Comparison of ENCODE assay signal across 22 cellular contexts in the genomic region with DNA sequence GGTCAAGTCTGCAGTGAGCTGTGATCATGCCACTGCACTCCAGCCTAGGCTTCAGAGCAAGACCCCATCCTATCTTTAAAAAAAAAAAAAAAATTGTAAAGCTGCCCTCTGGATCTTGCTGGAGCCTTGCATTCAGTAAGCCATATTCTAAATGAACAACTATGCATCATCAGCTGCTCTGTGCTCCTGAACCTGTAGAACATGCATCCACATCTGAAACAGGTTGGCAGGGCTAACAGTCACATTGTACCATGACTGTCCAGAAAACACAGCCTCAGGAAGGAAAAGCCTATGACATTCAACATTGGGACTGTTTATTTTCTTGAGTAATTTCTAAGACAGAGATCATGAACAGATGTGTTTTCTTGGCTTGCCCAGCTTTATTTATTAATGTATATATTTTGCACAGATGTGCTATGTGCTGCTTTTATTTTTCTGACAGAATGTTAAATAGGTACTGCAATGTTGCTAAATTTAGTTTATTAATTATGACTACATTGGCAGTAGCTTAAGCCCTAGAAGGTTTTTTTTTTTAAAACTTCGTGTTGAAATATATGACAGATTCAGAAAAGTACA. TPM values are rescaled to one million over a fixed set of nuclear protein-coding genes. Genes with fewer than 3 reads are reported as not detected.
DNase-seq lines count a peak whose midpoint lies in the region; ATAC-seq and TF ChIP-seq lines count a peak whose summit lies in the region.
"Had no signal": no experiment of that assay in that cellular context is flagged by ENCODE, and none has a peak within 500 bp of the region (broad histone marks: within the 10 kb centered on the region; RNA-seq: fewer than 3 reads in every experiment).

No MANE protein-coding gene starts in this region.

- H2AK5ac ChIP-seq in neuronal stem cell (ENCODE audit: low read depth, low read length): no peak overlapping the region

- ATAC-seq in SK-N-SH treated with all-trans-retinoic acid at 6 μM for 48 hours (peak; percentile 38; the same call in 2 of the 3 replicates), upper lobe of left lung (ENCODE audit: low FRiP score in 2 of 2) (no peak), HG02759 (IDR thresholded peaks at IDR 0.05; ENCODE audit: unreplicated experiment) (no peak)
- ATAC-seq: CD8-positive, alpha-beta T cell had no signal

- H3K27me3 ChIP-seq in SK-N-SH (ENCODE audit: insufficient read depth) (no peaks in the 10 kb centered on the region), neuronal stem cell (ENCODE audit: control insufficient read depth in 3 of 3, insufficient read depth in 3 of 3, low read depth in 1 of 3, low read length in 3 of 3) (no peaks in the 10 kb centered on the region), upper lobe of left lung (no peaks in the 10 kb centered on the region)
- H3K27me3 ChIP-seq: MG63 had no signal

- CTCF ChIA-PET in SK-N-SH (lab: Yijun Ruan, JAX): interaction anchor here (1.0 to 1.3 kb wide), 2 partner anchors 32 to 33 kb away, joined by 3 to 4 read pairs; no protein-coding TSS in a partner anchor

- H3K9me2 ChIP-seq in SK-N-SH: no peaks in the 10 kb centered on the region

- POLR2A ChIA-PET in SK-N-SH (lab: Yijun Ruan, JAX): no interaction called here

- DNase-seq in SK-N-SH: no peak
- peak; percentile 59 for DNase-seq in fibroblast of gingiva (ENCODE audit: low read depth)
- DNase-seq in neuronal stem cell (ENCODE audit: low spot score): no peak
- DNase-seq in upper lobe of left lung: no peak
- DNase-seq in NCI-H510A treated with DMSO at 0.1 percent for 48 hours (lab: John Stamatoyannopoulos, UW): no peak
- no peak for DNase-seq in foreskin fibroblast
- DNase-seq: CD8-positive, alpha-beta T cell; DMS 273 treated with DMSO at 0.1 percent for 48 hours; DMS79 treated with DMSO at 0.1 percent for 48 hours; GF-D8; KG1; MG63; NCI-H2029; NCI-H446 treated with DMSO at 0.1 percent for 48 hours; NCI-H526 treated with DMSO at 0.1 percent for 48 hours; SHP77 treated with DMSO at 0.1 percent for 48 hours had no signal

- no peak overlapping the region for H2BK12ac ChIP-seq in neuronal stem cell (ENCODE audit: low read length)

- H3K4me2 ChIP-seq in SK-N-SH: no peak overlapping the region
- no peak overlapping the region for H3K4me2 ChIP-seq in neuronal stem cell (ENCODE audit: insufficient read depth, low read length, poor library complexity, severe bottlenecking)

- no peak overlapping the region for H3K14ac ChIP-seq in neuronal stem cell (ENCODE audit: low read length)

- no peak overlapping the region for H3K18ac ChIP-seq in neuronal stem cell (ENCODE audit: low read length)

- H3K23ac ChIP-seq in neuronal stem cell (ENCODE audit: low read depth, low read length, poor library complexity): no peak overlapping the region

- no peak overlapping the region for H2BK5ac ChIP-seq in neuronal stem cell (ENCODE audit: low read length)

- H2AFZ ChIP-seq in SK-N-SH (ENCODE audit: low read depth) (no peak overlapping the region), neuronal stem cell (ENCODE audit: low read length) (no peak overlapping the region)

- no peak overlapping the region for H3K4ac ChIP-seq in neuronal stem cell (ENCODE audit: low read length)

- no peak for TF ChIP-seq RAD21 in SK-N-SH (IDR thresholded peaks at IDR 0.05; ENCODE audit: low read length)

- no peaks in the 10 kb centered on the region for H3K79me1 ChIP-seq in neuronal stem cell (ENCODE audit: low read depth, low read length)

- H2BK15ac ChIP-seq in neuronal stem cell (ENCODE audit: low read length): no peak overlapping the region

- no peaks in the 10 kb centered on the region for H3K9me3 ChIP-seq in SK-N-SH
- H3K9me3 ChIP-seq in neuronal stem cell (replicated peaks in 1 of 2; ENCODE audit: control insufficient read depth in 2 of 2, insufficient read depth in 1 of 2, low read depth in 1 of 2, low read length in 2 of 2): no peaks in the 10 kb centered on the region
- no peaks in the 10 kb centered on the region for H3K9me3 ChIP-seq in upper lobe of left lung
- H3K9me3 ChIP-seq: MG63 had no signal

- H3K36me3 ChIP-seq in SK-N-SH (replicated peaks in 1 of 2; ENCODE audit: control insufficient read depth in 1 of 2, insufficient read depth in 2 of 2, low read length in 1 of 2) (no peaks in the 10 kb centered on the region), neuronal stem cell (replicated peaks in 1 of 2; ENCODE audit: control insufficient read depth in 2 of 2, insufficient read depth in 2 of 2, low read length in 2 of 2) (no peaks in the 10 kb centered on the region), upper lobe of left lung (no peaks in the 10 kb centered on the region)
- H3K36me3 ChIP-seq: MG63 had no signal

- WGBS in SK-N-SH (ENCODE audit: low lambda C conversion rate): 22% methylated on average over 1 of the region's 1 CpG
- WGBS in neuronal stem cell (ENCODE audit: extremely low coverage in 2 of 2, insufficient read length in 2 of 2, insufficient replicate concordance in 1 of 2), 2 donors: no CpG with 5 or more reads among the region's 1 CpG
- 26 to 37% methylated on average over 1 of the region's 1 CpG for WGBS in upper lobe of left lung, 2 donors

- H3K4me1 ChIP-seq in SK-N-SH (ENCODE audit: control insufficient read depth in 1 of 2, insufficient read depth in 2 of 2, low read depth in 1 of 2, low read length in 1 of 2) (peaks cover 0 to 10% of the 10 kb centered on the region in 2 experiments; a peak in 1 of 4 replicates), neuronal stem cell (ENCODE audit: control insufficient read depth in 2 of 2, insufficient read depth in 1 of 2, low read depth in 1 of 2, low read length in 2 of 2) (no peaks in the 10 kb centered on the region), upper lobe of left lung (peaks cover 11 to 63% (median 28%) of the 10 kb centered on the region in 4 donors)

- no peak overlapping the region for H2BK120ac ChIP-seq in neuronal stem cell (ENCODE audit: low read depth, low read length)

- H4K91ac ChIP-seq in neuronal stem cell (ENCODE audit: low read depth, low read length, poor library complexity): no peak overlapping the region

- TF ChIP-seq CTCF in SK-N-SH (IDR thresholded peaks at IDR 0.05): no peak
- no peak for TF ChIP-seq CTCF in upper lobe of left lung (IDR thresholded peaks at IDR 0.05)
- TF ChIP-seq CTCF in foreskin fibroblast (IDR thresholded peaks at IDR 0.05; ENCODE audit: low read depth, low read length): no peak

- no peak for TF ChIP-seq EP300 in SK-N-SH (IDR thresholded peaks at IDR 0.05; ENCODE audit: borderline replicate concordance in 1 of 2, low read depth in 1 of 2, low read length in 1 of 2)
- TF ChIP-seq EP300 in upper lobe of left lung (IDR thresholded peaks at IDR 0.05): no peak

- TF ChIP-seq POLR2A in upper lobe of left lung (IDR thresholded peaks at IDR 0.05): no peak

- peaks cover 9% of the 10 kb centered on the region; the same call in 1 of the 2 replicates for H4K20me1 ChIP-seq in SK-N-SH (ENCODE audit: insufficient read depth)

- H3K4me3 ChIP-seq in SK-N-SH (ENCODE audit: low read depth in 2 of 2, low read length in 1 of 2): no peak overlapping the region
- no peak overlapping the region for H3K4me3 ChIP-seq in neuronal stem cell (ENCODE audit: low read length in 2 of 2)
- H3K4me3 ChIP-seq in upper lobe of left lung: no peak overlapping the region
- H3K4me3 ChIP-seq in foreskin fibroblast (ENCODE audit: low read depth in 1 of 2, low read length in 2 of 2): no peak overlapping the region
- H3K4me3 ChIP-seq: MG63, SK-N-MC had no signal

- 0 out of 2 replicates have a peak, but pooled peaks cover 5% of the 10 kb centered on the region for H3K79me2 ChIP-seq in SK-N-SH (ENCODE audit: insufficient read depth)

- H3K9ac ChIP-seq in SK-N-SH: no peak overlapping the region
- H3K9ac ChIP-seq in neuronal stem cell (ENCODE audit: low read depth, low read length, poor library complexity): peak overlapping the region; percentile 57

- H3F3A ChIP-seq in SK-N-SH (replicated peaks; ENCODE audit: insufficient read depth): peaks cover 3% of the 10 kb centered on the region

- H3K27ac ChIP-seq in SK-N-SH (ENCODE audit: low read depth in 2 of 2, low read length in 1 of 2): no peak overlapping the region
- H3K27ac ChIP-seq in neuronal stem cell (replicated peaks; ENCODE audit: low read length): no peak overlapping the region
- peak overlapping the region in 3 of 4 donors; percentile 57 to 58 (median 58) for H3K27ac ChIP-seq in upper lobe of left lung
- H3K27ac ChIP-seq: 22Rv1, C4-2B, RWPE1, SK-N-MC had no signal

- H4K8ac ChIP-seq in neuronal stem cell (ENCODE audit: low read depth, low read length): no peak overlapping the region

TF ChIP-seq in SK-N-SH, 30 proteins besides CTCF, POLR2A, EP300 and RAD21 (continues in another document):
- no peak for TF ChIP-seq USF2 (IDR thresholded peaks at IDR 0.05; ENCODE audit: borderline replicate concordance, low read depth, low read length)

RNA-seq across cellular contexts. Expression of gene ACSF2, which starts 19.8 kb away (rescaled TPM):
- polyA plus RNA-seq in SK-N-SH (2012; rRNA removed): 46.6 and 49.5 TPM in 2 replicates
- 34.6 and 41.5 TPM in 2 replicates for polyA plus RNA-seq in SK-N-SH (2012; cell fraction: cytosol; rRNA removed)
- polyA plus RNA-seq in SK-N-SH (2012; cell fraction: nucleus; rRNA removed): 128 and 151 TPM in 2 replicates
- 12.5 TPM for polyA plus RNA-seq in neuronal stem cell (2013, experiment 1 of 2)
- polyA plus RNA-seq in neuronal stem cell (2013, experiment 2 of 2): 13.0 TPM
- 100 to 1,000 TPM in 4 of 6 donors, 10 to 100 TPM in 2; 52.3 to 239 (median 120) TPM for total RNA-seq in upper lobe of left lung

RNA-seq across cellular contexts. Expression of gene CHAD, which starts 22.9 kb away (rescaled TPM):
- not detected in 2 replicates for polyA plus RNA-seq in SK-N-SH (2012; rRNA removed)
- not detected in 2 replicates for polyA plus RNA-seq in SK-N-SH (2012; cell fraction: cytosol; rRNA removed)
- polyA plus RNA-seq in SK-N-SH (2012; cell fraction: nucleus; rRNA removed): 0.04 TPM in 1 of 2 replicates, not detected in the other
- not detected for polyA plus RNA-seq in neuronal stem cell (2013, experiment 1 of 2)
- polyA plus RNA-seq in neuronal stem cell (2013, experiment 2 of 2): 0.04 TPM
- under 1 TPM in 4 of 6 donors, not detected in 2; 0.13 to 0.30 (median 0.21) TPM for total RNA-seq in upper lobe of left lung
- total RNA-seq: CD8-positive, alpha-beta T cell had no signal

RNA-seq across cellular contexts. Expression of gene RSAD1, which starts 32.8 kb away (rescaled TPM):
- 44.7 and 58.9 TPM in 2 replicates for polyA plus RNA-seq in SK-N-SH (2012; rRNA removed)
- polyA plus RNA-seq in SK-N-SH (2012; cell fraction: cytosol; rRNA removed): 27.0 and 35.4 TPM in 2 replicates
- 171 and 180 TPM in 2 replicates for polyA plus RNA-seq in SK-N-SH (2012; cell fraction: nucleus; rRNA removed)
- polyA plus RNA-seq in neuronal stem cell (2013, experiment 1 of 2): 8.9 TPM
- 8.5 TPM for polyA plus RNA-seq in neuronal stem cell (2013, experiment 2 of 2)
- total RNA-seq in upper lobe of left lung: 10 to 100 TPM; 26.8 to 47.3 (median 34.9) TPM

RNA-seq across cellular contexts. Expression of gene LRRC59, which starts 48.5 kb away (rescaled TPM):
- polyA plus RNA-seq in SK-N-SH (2012; rRNA removed): 122 and 137 TPM in 2 replicates
- 127 and 134 TPM in 2 replicates for polyA plus RNA-seq in SK-N-SH (2012; cell fraction: cytosol; rRNA removed)
- 62.7 and 94.9 TPM in 2 replicates for polyA plus RNA-seq in SK-N-SH (2012; cell fraction: nucleus; rRNA removed)
- polyA plus RNA-seq in neuronal stem cell (2013, experiment 1 of 2): 47.4 TPM
- polyA plus RNA-seq in neuronal stem cell (2013, experiment 2 of 2): 46.5 TPM
- total RNA-seq in upper lobe of left lung: 100 to 1,000 TPM in 1 of 6 donors, 10 to 100 TPM in 5; 19.9 to 135 (median 67.0) TPM

Comparison
In these comparisons a context has a peak if more than half of its experiments do, and no peak if none do; other contexts are left out.
1. H3K27ac ChIP-seq: peak in upper lobe of left lung (3 of 4); none in SK-N-SH (0 of 2) and neuronal stem cell (single experiment).